1 cellular context compared by ENCODE assay signal in the genomic region with DNA sequence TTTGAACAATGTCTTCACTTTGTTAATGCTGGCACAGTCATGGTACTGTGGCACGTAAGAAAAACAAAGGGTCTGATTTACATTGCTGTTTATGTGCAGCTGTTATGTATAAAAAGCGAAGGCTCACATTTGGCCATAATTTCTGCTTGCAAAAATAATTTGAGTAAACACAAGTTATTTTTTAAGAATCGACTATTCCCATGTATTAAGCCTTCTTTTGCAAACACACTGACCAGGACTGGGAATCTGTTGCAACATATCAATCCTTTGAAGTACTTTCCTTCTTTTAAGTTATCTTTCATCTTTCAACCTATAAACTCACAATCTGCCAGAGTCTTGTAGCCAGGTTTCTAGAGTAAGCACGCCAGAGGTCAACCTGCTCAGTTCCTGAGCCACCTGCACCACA.
TF ChIP-seq lines count a peak whose summit lies in the region.

No MANE protein-coding gene starts in this region.

TF ChIP-seq in HepG2, 621 proteins besides CTCF, POLR2A, EP300 and RAD21 (continued from another document and continues in another):
- TF ChIP-seq, protein P1, sequence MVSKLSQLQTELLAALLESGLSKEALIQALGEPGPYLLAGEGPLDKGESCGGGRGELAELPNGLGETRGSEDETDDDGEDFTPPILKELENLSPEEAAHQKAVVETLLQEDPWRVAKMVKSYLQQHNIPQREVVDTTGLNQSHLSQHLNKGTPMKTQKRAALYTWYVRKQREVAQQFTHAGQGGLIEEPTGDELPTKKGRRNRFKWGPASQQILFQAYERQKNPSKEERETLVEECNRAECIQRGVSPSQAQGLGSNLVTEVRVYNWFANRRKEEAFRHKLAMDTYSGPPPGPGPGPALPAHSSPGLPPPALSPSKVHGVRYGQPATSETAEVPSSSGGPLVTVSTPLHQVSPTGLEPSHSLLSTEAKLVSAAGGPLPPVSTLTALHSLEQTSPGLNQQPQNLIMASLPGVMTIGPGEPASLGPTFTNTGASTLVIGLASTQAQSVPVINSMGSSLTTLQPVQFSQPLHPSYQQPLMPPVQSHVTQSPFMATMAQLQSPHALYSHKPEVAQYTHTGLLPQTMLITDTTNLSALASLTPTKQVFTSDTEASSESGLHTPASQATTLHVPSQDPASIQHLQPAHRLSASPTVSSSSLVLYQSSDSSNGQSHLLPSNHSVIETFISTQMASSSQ (IDR thresholded peaks at IDR 0.05; ENCODE audit: low read depth), result peak; percentile 79
- TF ChIP-seq, protein P1 (CRISPR knock-in tag; IDR thresholded peaks at IDR 0.05; ENCODE audit: borderline replicate concordance), result peak; percentile 85; the same call in 1 of the 2 replicates
- TF ChIP-seq MTF1 (CRISPR knock-in tag; IDR thresholded peaks at IDR 0.05) (no peak), ZBTB20 (CRISPR knock-in tag; IDR thresholded peaks at IDR 0.05; ENCODE audit: borderline replicate concordance, low read depth) (peak; percentile 74; the same call in 1 of the 2 replicates), SNRNP70 (IDR thresholded peaks at IDR 0.05; ENCODE audit: low read depth, low read length) (no peak), ZNF282 (IDR thresholded peaks at IDR 0.05; ENCODE audit: partially characterized antibody) (no peak), ZNF10 (CRISPR knock-in tag; IDR thresholded peaks at IDR 0.05; ENCODE audit: borderline replicate concordance, low read depth) (no peak), ISL2 (CRISPR knock-in tag; IDR thresholded peaks at IDR 0.05) (peak; percentile 99), NR2F2 (IDR thresholded peaks at IDR 0.05; ENCODE audit: borderline replicate concordance, low read depth) (peak; percentile 93), ZNF780A (CRISPR knock-in tag; IDR thresholded peaks at IDR 0.05) (no peak), FOXC1 (CRISPR knock-in tag; IDR thresholded peaks at IDR 0.05; ENCODE audit: borderline replicate concordance) (no peak), RARG (CRISPR knock-in tag; IDR thresholded peaks at IDR 0.05; ENCODE audit: low read depth) (no peak), TCF7L2 (IDR thresholded peaks at IDR 0.05; ENCODE audit: low read depth, low read length) (peak; percentile 86), MIER2 (CRISPR knock-in tag; IDR thresholded peaks at IDR 0.05) (no peak), CCDC6 (CRISPR knock-in tag; IDR thresholded peaks at IDR 0.05) (no peak), ZKSCAN8 (CRISPR knock-in tag; IDR thresholded peaks at IDR 0.05; ENCODE audit: borderline replicate concordance) (peak; percentile 22; the same call in 1 of the 2 replicates), NBN (conservative IDR thresholded peaks at IDR 0.05) (no peak), ZNF451 (CRISPR knock-in tag; IDR thresholded peaks at IDR 0.05) (no peak), ZNF720 (CRISPR knock-in tag; IDR thresholded peaks at IDR 0.05) (no peak), HDAC2 (CRISPR knock-in tag; IDR thresholded peaks at IDR 0.05) (peak; percentile 94), RARA (CRISPR knock-in tag; IDR thresholded peaks at IDR 0.05) (peak; percentile 93), ZNF136 (CRISPR knock-in tag; IDR thresholded peaks at IDR 0.05; ENCODE audit: low read depth) (no peak), SOX13 (IDR thresholded peaks at IDR 0.05) (peak; percentile 75), SOX13 (CRISPR knock-in tag; conservative IDR thresholded peaks at IDR 0.05 in 1 of 2, IDR thresholded peaks at IDR 0.05 in 1 of 2) (peak in 1 of 2 experiments; percentile 89; a peak in 2 of 4 replicates), THAP11 (CRISPR knock-in tag; IDR thresholded peaks at IDR 0.05) (peak; percentile 45; the same call in 1 of the 2 replicates), ZNF703 (CRISPR knock-in tag; IDR thresholded peaks at IDR 0.05; ENCODE audit: borderline replicate concordance) (0 out of 2 replicates have a peak, but pooled peaks have one; percentile 45), TBX2 (CRISPR knock-in tag; IDR thresholded peaks at IDR 0.05; ENCODE audit: borderline replicate concordance) (peak; percentile 52; the same call in 1 of the 2 replicates), MIER3 (CRISPR knock-in tag; IDR thresholded peaks at IDR 0.05; ENCODE audit: borderline replicate concordance) (peak; percentile 66; the same call in 1 of the 2 replicates), IRF2 (CRISPR knock-in tag; IDR thresholded peaks at IDR 0.05) (0 out of 2 replicates have a peak, but pooled peaks have one; percentile 44)
- TF ChIP-seq, protein P2, sequence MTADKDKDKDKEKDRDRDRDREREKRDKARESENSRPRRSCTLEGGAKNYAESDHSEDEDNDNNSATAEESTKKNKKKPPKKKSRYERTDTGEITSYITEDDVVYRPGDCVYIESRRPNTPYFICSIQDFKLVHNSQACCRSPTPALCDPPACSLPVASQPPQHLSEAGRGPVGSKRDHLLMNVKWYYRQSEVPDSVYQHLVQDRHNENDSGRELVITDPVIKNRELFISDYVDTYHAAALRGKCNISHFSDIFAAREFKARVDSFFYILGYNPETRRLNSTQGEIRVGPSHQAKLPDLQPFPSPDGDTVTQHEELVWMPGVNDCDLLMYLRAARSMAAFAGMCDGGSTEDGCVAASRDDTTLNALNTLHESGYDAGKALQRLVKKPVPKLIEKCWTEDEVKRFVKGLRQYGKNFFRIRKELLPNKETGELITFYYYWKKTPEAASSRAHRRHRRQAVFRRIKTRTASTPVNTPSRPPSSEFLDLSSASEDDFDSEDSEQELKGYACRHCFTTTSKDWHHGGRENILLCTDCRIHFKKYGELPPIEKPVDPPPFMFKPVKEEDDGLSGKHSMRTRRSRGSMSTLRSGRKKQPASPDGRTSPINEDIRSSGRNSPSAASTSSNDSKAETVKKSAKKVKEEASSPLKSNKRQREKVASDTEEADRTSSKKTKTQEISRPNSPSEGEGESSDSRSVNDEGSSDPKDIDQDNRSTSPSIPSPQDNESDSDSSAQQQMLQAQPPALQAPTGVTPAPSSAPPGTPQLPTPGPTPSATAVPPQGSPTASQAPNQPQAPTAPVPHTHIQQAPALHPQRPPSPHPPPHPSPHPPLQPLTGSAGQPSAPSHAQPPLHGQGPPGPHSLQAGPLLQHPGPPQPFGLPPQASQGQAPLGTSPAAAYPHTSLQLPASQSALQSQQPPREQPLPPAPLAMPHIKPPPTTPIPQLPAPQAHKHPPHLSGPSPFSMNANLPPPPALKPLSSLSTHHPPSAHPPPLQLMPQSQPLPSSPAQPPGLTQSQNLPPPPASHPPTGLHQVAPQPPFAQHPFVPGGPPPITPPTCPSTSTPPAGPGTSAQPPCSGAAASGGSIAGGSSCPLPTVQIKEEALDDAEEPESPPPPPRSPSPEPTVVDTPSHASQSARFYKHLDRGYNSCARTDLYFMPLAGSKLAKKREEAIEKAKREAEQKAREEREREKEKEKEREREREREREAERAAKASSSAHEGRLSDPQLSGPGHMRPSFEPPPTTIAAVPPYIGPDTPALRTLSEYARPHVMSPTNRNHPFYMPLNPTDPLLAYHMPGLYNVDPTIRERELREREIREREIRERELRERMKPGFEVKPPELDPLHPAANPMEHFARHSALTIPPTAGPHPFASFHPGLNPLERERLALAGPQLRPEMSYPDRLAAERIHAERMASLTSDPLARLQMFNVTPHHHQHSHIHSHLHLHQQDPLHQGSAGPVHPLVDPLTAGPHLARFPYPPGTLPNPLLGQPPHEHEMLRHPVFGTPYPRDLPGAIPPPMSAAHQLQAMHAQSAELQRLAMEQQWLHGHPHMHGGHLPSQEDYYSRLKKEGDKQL (CRISPR knock-in tag; IDR thresholded peaks at IDR 0.05; ENCODE audit: low read depth), result peak; percentile 87
- TF ChIP-seq, protein P3, sequence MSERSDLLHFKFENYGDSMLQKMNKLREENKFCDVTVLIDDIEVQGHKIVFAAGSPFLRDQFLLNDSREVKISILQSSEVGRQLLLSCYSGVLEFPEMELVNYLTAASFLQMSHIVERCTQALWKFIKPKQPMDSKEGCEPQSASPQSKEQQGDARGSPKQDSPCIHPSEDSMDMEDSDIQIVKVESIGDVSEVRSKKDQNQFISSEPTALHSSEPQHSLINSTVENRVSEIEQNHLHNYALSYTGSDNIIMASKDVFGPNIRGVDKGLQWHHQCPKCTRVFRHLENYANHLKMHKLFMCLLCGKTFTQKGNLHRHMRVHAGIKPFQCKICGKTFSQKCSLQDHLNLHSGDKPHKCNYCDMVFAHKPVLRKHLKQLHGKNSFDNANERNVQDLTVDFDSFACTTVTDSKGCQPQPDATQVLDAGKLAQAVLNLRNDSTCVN (CRISPR knock-in tag; IDR thresholded peaks at IDR 0.05; ENCODE audit: borderline replicate concordance), result peak; percentile 56; the same call in 1 of the 2 replicates
- TF ChIP-seq, protein P4, sequence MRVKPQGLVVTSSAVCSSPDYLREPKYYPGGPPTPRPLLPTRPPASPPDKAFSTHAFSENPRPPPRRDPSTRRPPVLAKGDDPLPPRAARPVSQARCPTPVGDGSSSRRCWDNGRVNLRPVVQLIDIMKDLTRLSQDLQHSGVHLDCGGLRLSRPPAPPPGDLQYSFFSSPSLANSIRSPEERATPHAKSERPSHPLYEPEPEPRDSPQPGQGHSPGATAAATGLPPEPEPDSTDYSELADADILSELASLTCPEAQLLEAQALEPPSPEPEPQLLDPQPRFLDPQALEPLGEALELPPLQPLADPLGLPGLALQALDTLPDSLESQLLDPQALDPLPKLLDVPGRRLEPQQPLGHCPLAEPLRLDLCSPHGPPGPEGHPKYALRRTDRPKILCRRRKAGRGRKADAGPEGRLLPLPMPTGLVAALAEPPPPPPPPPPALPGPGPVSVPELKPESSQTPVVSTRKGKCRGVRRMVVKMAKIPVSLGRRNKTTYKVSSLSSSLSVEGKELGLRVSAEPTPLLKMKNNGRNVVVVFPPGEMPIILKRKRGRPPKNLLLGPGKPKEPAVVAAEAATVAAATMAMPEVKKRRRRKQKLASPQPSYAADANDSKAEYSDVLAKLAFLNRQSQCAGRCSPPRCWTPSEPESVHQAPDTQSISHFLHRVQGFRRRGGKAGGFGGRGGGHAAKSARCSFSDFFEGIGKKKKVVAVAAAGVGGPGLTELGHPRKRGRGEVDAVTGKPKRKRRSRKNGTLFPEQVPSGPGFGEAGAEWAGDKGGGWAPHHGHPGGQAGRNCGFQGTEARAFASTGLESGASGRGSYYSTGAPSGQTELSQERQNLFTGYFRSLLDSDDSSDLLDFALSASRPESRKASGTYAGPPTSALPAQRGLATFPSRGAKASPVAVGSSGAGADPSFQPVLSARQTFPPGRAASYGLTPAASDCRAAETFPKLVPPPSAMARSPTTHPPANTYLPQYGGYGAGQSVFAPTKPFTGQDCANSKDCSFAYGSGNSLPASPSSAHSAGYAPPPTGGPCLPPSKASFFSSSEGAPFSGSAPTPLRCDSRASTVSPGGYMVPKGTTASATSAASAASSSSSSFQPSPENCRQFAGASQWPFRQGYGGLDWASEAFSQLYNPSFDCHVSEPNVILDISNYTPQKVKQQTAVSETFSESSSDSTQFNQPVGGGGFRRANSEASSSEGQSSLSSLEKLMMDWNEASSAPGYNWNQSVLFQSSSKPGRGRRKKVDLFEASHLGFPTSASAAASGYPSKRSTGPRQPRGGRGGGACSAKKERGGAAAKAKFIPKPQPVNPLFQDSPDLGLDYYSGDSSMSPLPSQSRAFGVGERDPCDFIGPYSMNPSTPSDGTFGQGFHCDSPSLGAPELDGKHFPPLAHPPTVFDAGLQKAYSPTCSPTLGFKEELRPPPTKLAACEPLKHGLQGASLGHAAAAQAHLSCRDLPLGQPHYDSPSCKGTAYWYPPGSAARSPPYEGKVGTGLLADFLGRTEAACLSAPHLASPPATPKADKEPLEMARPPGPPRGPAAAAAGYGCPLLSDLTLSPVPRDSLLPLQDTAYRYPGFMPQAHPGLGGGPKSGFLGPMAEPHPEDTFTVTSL (CRISPR knock-in tag; IDR thresholded peaks at IDR 0.05; ENCODE audit: borderline replicate concordance), result peak; percentile 98
- TF ChIP-seq, protein P5, sequence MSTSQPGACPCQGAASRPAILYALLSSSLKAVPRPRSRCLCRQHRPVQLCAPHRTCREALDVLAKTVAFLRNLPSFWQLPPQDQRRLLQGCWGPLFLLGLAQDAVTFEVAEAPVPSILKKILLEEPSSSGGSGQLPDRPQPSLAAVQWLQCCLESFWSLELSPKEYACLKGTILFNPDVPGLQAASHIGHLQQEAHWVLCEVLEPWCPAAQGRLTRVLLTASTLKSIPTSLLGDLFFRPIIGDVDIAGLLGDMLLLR (CRISPR knock-in tag; IDR thresholded peaks at IDR 0.05), result no peak
- TF ChIP-seq, protein P6, sequence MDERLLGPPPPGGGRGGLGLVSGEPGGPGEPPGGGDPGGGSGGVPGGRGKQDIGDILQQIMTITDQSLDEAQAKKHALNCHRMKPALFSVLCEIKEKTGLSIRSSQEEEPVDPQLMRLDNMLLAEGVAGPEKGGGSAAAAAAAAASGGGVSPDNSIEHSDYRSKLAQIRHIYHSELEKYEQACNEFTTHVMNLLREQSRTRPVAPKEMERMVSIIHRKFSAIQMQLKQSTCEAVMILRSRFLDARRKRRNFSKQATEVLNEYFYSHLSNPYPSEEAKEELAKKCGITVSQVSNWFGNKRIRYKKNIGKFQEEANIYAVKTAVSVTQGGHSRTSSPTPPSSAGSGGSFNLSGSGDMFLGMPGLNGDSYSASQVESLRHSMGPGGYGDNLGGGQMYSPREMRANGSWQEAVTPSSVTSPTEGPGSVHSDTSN (CRISPR knock-in tag; IDR thresholded peaks at IDR 0.05), result no peak
- TF ChIP-seq, protein P7, sequence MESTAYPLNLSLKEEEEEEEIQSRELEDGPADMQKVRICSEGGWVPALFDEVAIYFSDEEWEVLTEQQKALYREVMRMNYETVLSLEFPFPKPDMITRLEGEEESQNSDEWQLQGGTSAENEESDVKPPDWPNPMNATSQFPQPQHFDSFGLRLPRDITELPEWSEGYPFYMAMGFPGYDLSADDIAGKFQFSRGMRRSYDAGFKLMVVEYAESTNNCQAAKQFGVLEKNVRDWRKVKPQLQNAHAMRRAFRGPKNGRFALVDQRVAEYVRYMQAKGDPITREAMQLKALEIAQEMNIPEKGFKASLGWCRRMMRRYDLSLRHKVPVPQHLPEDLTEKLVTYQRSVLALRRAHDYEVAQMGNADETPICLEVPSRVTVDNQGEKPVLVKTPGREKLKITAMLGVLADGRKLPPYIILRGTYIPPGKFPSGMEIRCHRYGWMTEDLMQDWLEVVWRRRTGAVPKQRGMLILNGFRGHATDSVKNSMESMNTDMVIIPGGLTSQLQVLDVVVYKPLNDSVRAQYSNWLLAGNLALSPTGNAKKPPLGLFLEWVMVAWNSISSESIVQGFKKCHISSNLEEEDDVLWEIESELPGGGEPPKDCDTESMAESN (CRISPR knock-in tag; conservative IDR thresholded peaks at IDR 0.05), result no peak
- TF ChIP-seq, protein P8, sequence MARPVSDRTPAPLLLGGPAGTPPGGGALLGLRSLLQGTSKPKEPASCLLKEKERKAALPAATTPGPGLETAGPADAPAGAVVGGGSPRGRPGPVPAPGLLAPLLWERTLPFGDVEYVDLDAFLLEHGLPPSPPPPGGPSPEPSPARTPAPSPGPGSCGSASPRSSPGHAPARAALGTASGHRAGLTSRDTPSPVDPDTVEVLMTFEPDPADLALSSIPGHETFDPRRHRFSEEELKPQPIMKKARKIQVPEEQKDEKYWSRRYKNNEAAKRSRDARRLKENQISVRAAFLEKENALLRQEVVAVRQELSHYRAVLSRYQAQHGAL (CRISPR knock-in tag; IDR thresholded peaks at IDR 0.05; ENCODE audit: not compliant biosample characterization), result no peak
